Comparison of ENCODE assay signal across 26 cellular contexts in genomic region chr20:41447026-41447425, GRCh38.
"Had no signal": no experiment of that assay in that cellular context is flagged by ENCODE, and none has a peak within 500 bp of the region (broad histone marks: within the 10 kb centered on the region; RNA-seq: fewer than 3 reads in every experiment).

No MANE protein-coding gene starts in this region.

- H3K27me3 Mint-ChIP-seq: naive thymus-derived CD8-positive, alpha-beta T cell; natural killer cell treated with Interleukin-12 subunit alpha and Interleukin-12 subunit beta and Interleukin-15 and Interleukin-18, amount 100 ng/mL, for 72 hours; progenitor cell of endocrine pancreas; stimulated activated naive B cell treated with anti-CD40 and anti-IgM and Interleukin-4, amounts not matched to agents 10 μg/mL and 1 μg/mL and 100 μg/mL, for 72 hours; stimulated activated naive CD8-positive, alpha-beta T cell treated with anti-CD3 and anti-CD28 coated beads, Interleukin-15, Interleukin-2, amounts not matched to agents 100 ng/mL and 50 ng/mL, for 24 hours had no signal

- H3K4me3 ChIP-seq: neural progenitor cell, ovary, right atrium auricular region, skin epidermis, stomach, thoracic aorta, thyroid gland, tibial nerve, upper lobe of left lung, vagina had no signal

- H3K36me3 ChIP-seq: neural progenitor cell had no signal

- H3K9me3 Mint-ChIP-seq: naive thymus-derived CD8-positive, alpha-beta T cell; natural killer cell treated with Interleukin-12 subunit alpha and Interleukin-12 subunit beta and Interleukin-15 and Interleukin-18, amount 100 ng/mL, for 72 hours; neural progenitor cell; stimulated activated effector memory CD8-positive, alpha-beta T cell treated with anti-CD3 and anti-CD28 coated beads, Interleukin-12 subunit alpha, Interleukin-12 subunit beta, amount 100 ng/mL, for 72 hours; stimulated activated naive B cell treated with anti-CD40 and anti-IgM and Interleukin-4, amounts not matched to agents 10 μg/mL and 1 μg/mL and 100 μg/mL, for 72 hours; stimulated activated naive CD8-positive, alpha-beta T cell treated with anti-CD3 and anti-CD28 coated beads, Interleukin-15, Interleukin-2, amounts not matched to agents 100 ng/mL and 50 ng/mL, for 24 hours had no signal

- DNase-seq: naive thymus-derived CD8-positive, alpha-beta T cell; occipital lobe; ovary; posterior cingulate gyrus; retina; stimulated activated CD4-positive, alpha-beta T cell treated with anti-CD3 and anti-CD28 coated beads, Interleukin-15, amount 100 ng/mL, for 24 hours; stimulated activated CD4-positive, alpha-beta T cell treated with anti-CD3 and anti-CD28 coated beads, Interleukin-2, amount 100 ng/mL, for 24 hours; stimulated activated CD4-positive, alpha-beta T cell treated with anti-CD3 and anti-CD28 coated beads, Interleukin-2, amount 100 ng/mL, for 48 hours; stimulated activated CD4-positive, alpha-beta T cell treated with anti-CD3 and anti-CD28 coated beads, Interleukin-4, amount 100 ng/mL, for 24 hours; stimulated activated naive B cell treated with anti-CD40 and anti-IgM and Interleukin-4, amounts not matched to agents 10 μg/mL and 1 μg/mL and 100 μg/mL, for 72 hours; stimulated activated naive CD4-positive, alpha-beta T cell treated with Interleukin-2 at 50 U/mL for 16 hours; stomach; thyroid gland; upper lobe of left lung had no signal

- H3K9me3 ChIP-seq: ovary, right atrium auricular region, stomach, thoracic aorta, thyroid gland, tibial nerve, upper lobe of left lung, vagina had no signal

- H3K27ac Mint-ChIP-seq: natural killer cell treated with Interleukin-12 subunit alpha and Interleukin-12 subunit beta and Interleukin-15 and Interleukin-18, amount 100 ng/mL, for 72 hours; neural progenitor cell; progenitor cell of endocrine pancreas; stimulated activated effector memory CD8-positive, alpha-beta T cell treated with anti-CD3 and anti-CD28 coated beads, Interleukin-12 subunit alpha, Interleukin-12 subunit beta, amount 100 ng/mL, for 72 hours; stimulated activated naive B cell treated with anti-CD40 and anti-IgM and Interleukin-4, amounts not matched to agents 10 μg/mL and 1 μg/mL and 100 μg/mL, for 72 hours; stimulated activated naive CD8-positive, alpha-beta T cell treated with anti-CD3 and anti-CD28 coated beads, Interleukin-15, Interleukin-2, amounts not matched to agents 100 ng/mL and 50 ng/mL, for 24 hours had no signal

- H3K4me3 Mint-ChIP-seq: naive thymus-derived CD8-positive, alpha-beta T cell; natural killer cell treated with Interleukin-12 subunit alpha and Interleukin-12 subunit beta and Interleukin-15 and Interleukin-18, amount 100 ng/mL, for 72 hours; neural progenitor cell; stimulated activated effector memory CD8-positive, alpha-beta T cell treated with anti-CD3 and anti-CD28 coated beads, Interleukin-12 subunit alpha, Interleukin-12 subunit beta, amount 100 ng/mL, for 72 hours; stimulated activated naive B cell treated with anti-CD40 and anti-IgM and Interleukin-4, amounts not matched to agents 10 μg/mL and 1 μg/mL and 100 μg/mL, for 72 hours; stimulated activated naive CD8-positive, alpha-beta T cell treated with anti-CD3 and anti-CD28 coated beads, Interleukin-15, Interleukin-2, amounts not matched to agents 100 ng/mL and 50 ng/mL, for 24 hours had no signal

- H3K27me3 ChIP-seq: neural progenitor cell, ovary, right atrium auricular region, stomach, thyroid gland, tibial nerve, upper lobe of left lung, vagina had no signal

- H3K4me1 ChIP-seq: neural progenitor cell, parathyroid adenoma, stomach, thyroid gland, tibial nerve, upper lobe of left lung, vagina had no signal

- H3K4me1 Mint-ChIP-seq: naive thymus-derived CD8-positive, alpha-beta T cell; neural progenitor cell had no signal

- ATAC-seq: naive thymus-derived CD8-positive, alpha-beta T cell; natural killer cell treated with Interleukin-12 subunit alpha and Interleukin-12 subunit beta and Interleukin-15 and Interleukin-18, amount 100 ng/mL, for 72 hours; sciatic nerve; stimulated activated effector memory CD8-positive, alpha-beta T cell treated with anti-CD3 and anti-CD28 coated beads, Interleukin-12 subunit alpha, Interleukin-12 subunit beta, amount 100 ng/mL, for 72 hours; stimulated activated naive B cell treated with anti-CD40 and anti-IgM and Interleukin-4, amounts not matched to agents 10 μg/mL and 1 μg/mL and 100 μg/mL, for 72 hours had no signal

- H3K27ac ChIP-seq: neural progenitor cell, ovary, parathyroid adenoma, right atrium auricular region, skin epidermis, stomach, thoracic aorta, thyroid gland, tibial nerve, upper lobe of left lung, vagina had no signal
